Comparison of ENCODE assay signal across 15 cellular contexts in genomic region chr6:139752086-139752485, GRCh38.
DNase-seq lines count a peak whose midpoint lies in the region; ATAC-seq, FAIRE-seq and TF ChIP-seq lines count a peak whose summit lies in the region.
"Had no signal": no experiment of that assay in that cellular context is flagged by ENCODE, and none has a peak within 500 bp of the region (broad histone marks: within the 10 kb centered on the region; RNA-seq: fewer than 3 reads in every experiment).

No MANE protein-coding gene starts in this region.

- H3K9ac ChIP-seq in GM12878 (ENCODE audit: control insufficient read depth, insufficient read depth, low read length), result no peak overlapping the region
- no peak overlapping the region for H3K9ac ChIP-seq in trophoblast cell (ENCODE audit: low read length)

- H3K4me1 ChIP-seq in GM12878 (ENCODE audit: control insufficient read depth, insufficient read depth, low read length), result no peaks in the 10 kb centered on the region
- H3K4me1 ChIP-seq in trophoblast cell (ENCODE audit: control insufficient read depth in 1 of 2, insufficient read depth in 2 of 2, low read length in 2 of 2), result peaks cover 6 to 7% of the 10 kb centered on the region in 2 experiments

- no peak overlapping the region for H3K4me3 ChIP-seq in GM12878
- H3K4me3 ChIP-seq in trophoblast cell (ENCODE audit: low read depth, low read length), result no peak overlapping the region
- H3K4me3 ChIP-seq: A549 had no signal

- no peak overlapping the region for H2BK5ac ChIP-seq in trophoblast cell (ENCODE audit: low read depth, low read length, poor library complexity)

- no peak overlapping the region for H4K91ac ChIP-seq in trophoblast cell (ENCODE audit: low read depth, low read length)

- RAD21 ChIA-PET in GM12878 (lab: Charles Lee; ENCODE audit: unreplicated experiment), result no interaction called here

- TF ChIP-seq RAD21 in GM12878 (IDR thresholded peaks at IDR 0.05; ENCODE audit: insufficient read depth, low read depth, low read length), result no peak

- no peak overlapping the region for H2AK5ac ChIP-seq in trophoblast cell (ENCODE audit: low read length)

- intact Hi-C loops in GM12878 (cut with micrococcal nuclease; ENCODE audit: unreplicated experiment), result no loop called here
- intact Hi-C loops in CD4-positive, alpha-beta T cell (cut with DNase I, micrococcal nuclease), result no loop called here

- no peak for TF ChIP-seq CTCF in GM12878 (IDR thresholded peaks at IDR 0.05 in 2 of 3, conservative IDR thresholded peaks at IDR 0.05 in 1 of 3; ENCODE audit: control insufficient read depth in 2 of 3, extremely low read depth in 1 of 3, insufficient read depth in 1 of 3, low read depth in 3 of 3, low read length in 3 of 3)
- TF ChIP-seq CTCF in CD4-positive, alpha-beta T cell (IDR thresholded peaks at IDR 0.05), result no peak

- no peak overlapping the region for H4K12ac ChIP-seq in trophoblast cell (ENCODE audit: low read depth, low read length)

- no peak overlapping the region for H3K4ac ChIP-seq in trophoblast cell (ENCODE audit: low read depth, low read length)

- no peak overlapping the region for H3K4me3 Mint-ChIP-seq in CD4-positive, alpha-beta T cell

- no peaks in the 10 kb centered on the region for H3K36me3 ChIP-seq in GM12878 (ENCODE audit: control insufficient read depth in 2 of 2, insufficient read depth in 2 of 2, low read length in 1 of 2)
- H3K36me3 ChIP-seq in trophoblast cell (ENCODE audit: control insufficient read depth in 1 of 2, insufficient read depth in 2 of 2, low read length in 2 of 2), result no peaks in the 10 kb centered on the region

- DNase-seq in HEK293T (ENCODE audit: extremely low spot score) (no peak), NCI-H69 (lab: John Stamatoyannopoulos, UW) (peak; percentile 71), GM12878 (ENCODE audit: low read depth, low spot score) (no peak), trophoblast cell (no peak), T-helper 9 cell (no peak)
- no peak for DNase-seq in CD4-positive, alpha-beta T cell
- DNase-seq in activated CD8-positive, alpha-beta memory T cell treated with anti-CD3 and anti-CD28 coated beads, Interleukin-2, amount 50 U/mL, for 4 hours, result no peak
- DNase-seq: C1 segment of cervical spinal cord, DMS153, NCI-H2029 treated with DMSO at 0.1 percent for 48 hours, SHP77 treated with DMSO at 0.1 percent for 48 hours had no signal

- TF ChIP-seq EP300 in GM12878 (IDR thresholded peaks at IDR 0.05; ENCODE audit: borderline replicate concordance in 1 of 2, control insufficient read depth in 1 of 2, low read depth in 2 of 2, low read length in 2 of 2), result no peak

- H3K27me3 Mint-ChIP-seq in CD4-positive, alpha-beta T cell, result no peaks in the 10 kb centered on the region

- H3K27me3 ChIP-seq in GM12878 (replicated peaks in 1 of 2; ENCODE audit: control insufficient read depth in 2 of 2, insufficient read depth in 2 of 2, low read length in 1 of 2) (no peaks in the 10 kb centered on the region), trophoblast cell (ENCODE audit: insufficient read depth, low read length) (no peaks in the 10 kb centered on the region)
- no peaks in the 10 kb centered on the region for H3K27me3 ChIP-seq in CD4-positive, alpha-beta T cell (ENCODE audit: control insufficient read depth, insufficient read depth, low read length)

- no peak overlapping the region for H2AFZ ChIP-seq in GM12878 (ENCODE audit: control insufficient read depth, low read depth, low read length)
- no peak overlapping the region for H2AFZ ChIP-seq in trophoblast cell (ENCODE audit: insufficient read depth, low read length, poor library complexity)

- WGBS in GM12878 (ENCODE audit: insufficient coverage, insufficient replicate concordance, low lambda C conversion rate, missing lambda C conversion rate), result 44% methylated on average over 2 of the region's 2 CpGs
- no CpG with 5 or more reads among the region's 2 CpGs for WGBS in trophoblast cell (ENCODE audit: extremely low coverage, insufficient coverage, insufficient read length)

- H4K8ac ChIP-seq in trophoblast cell (ENCODE audit: low read depth, low read length), result no peak overlapping the region

- no peaks in the 10 kb centered on the region for H3K9me3 Mint-ChIP-seq in CD4-positive, alpha-beta T cell

- no peak overlapping the region for H3K14ac ChIP-seq in trophoblast cell (ENCODE audit: low read length)

- POLR2A ChIA-PET in HEK293T (lab: Yijun Ruan, JAX), result no interaction called here
- POLR2A ChIA-PET in GM12878 (lab: Charles Lee), result no interaction called here
- POLR2A ChIA-PET in CD4-positive, alpha-beta T cell (lab: Charles Lee), result no interaction called here

- H3K27ac ChIP-seq in GM12878 (ENCODE audit: control insufficient read depth, insufficient read depth), result no peak overlapping the region
- H3K27ac ChIP-seq in trophoblast cell (ENCODE audit: low read depth, low read length), result peak overlapping the region; percentile 7
- H3K27ac ChIP-seq in CD4-positive, alpha-beta T cell (ENCODE audit: low read depth, low read length), result no peak overlapping the region
- H3K27ac ChIP-seq: HL-60 had no signal

- H2BK12ac ChIP-seq in trophoblast cell (ENCODE audit: low read length), result no peak overlapping the region

- H4K20me1 ChIP-seq in GM12878 (ENCODE audit: control insufficient read depth, insufficient read depth), result no peaks in the 10 kb centered on the region

- H3K36me3 Mint-ChIP-seq in CD4-positive, alpha-beta T cell (ENCODE audit: low read depth), result no peaks in the 10 kb centered on the region

- no peak for ATAC-seq in GM12878
- no peak for ATAC-seq in CD4-positive, alpha-beta T cell (ENCODE audit: poor library complexity)
- ATAC-seq in HG03025 (IDR thresholded peaks at IDR 0.05; ENCODE audit: low FRiP score, unreplicated experiment), result no peak
- ATAC-seq: A549 had no signal

- H2BK120ac ChIP-seq in trophoblast cell (ENCODE audit: insufficient read depth, low read length, poor library complexity), result no peak overlapping the region

- no peak overlapping the region for H3K18ac ChIP-seq in trophoblast cell (ENCODE audit: low read length)

- CTCF ChIA-PET in HEK293T (lab: Yijun Ruan, JAX), result interaction anchor here (0.9 kb wide), 1 partner anchor 9 kb away, joined by 4 read pairs; no protein-coding TSS in a partner anchor
- CTCF ChIA-PET in GM12878 (lab: Yijun Ruan, JAX), result no interaction called here
- CTCF ChIA-PET in CD4-positive, alpha-beta T cell (lab: Charles Lee), result no interaction called here

- H3K79me1 ChIP-seq in trophoblast cell (ENCODE audit: low read length), result peaks cover 2% of the 10 kb centered on the region

- no peaks in the 10 kb centered on the region for H3K4me1 Mint-ChIP-seq in CD4-positive, alpha-beta T cell (ENCODE audit: low read depth)

- TF ChIP-seq POLR2A in GM12878 (IDR thresholded peaks at IDR 0.05; ENCODE audit: low read depth, low read length), result no peak

- H3K27ac Mint-ChIP-seq in CD4-positive, alpha-beta T cell, result no peak overlapping the region

- H3K23ac ChIP-seq in trophoblast cell (ENCODE audit: low read length), result no peak overlapping the region

- FAIRE-seq in GM12878 (lab: Jason Lieb, UNC), result peak; percentile 70
- FAIRE-seq: A549, HTR-8/SVneo had no signal

- no peaks in the 10 kb centered on the region for H3K9me3 ChIP-seq in GM12878 (replicated peaks; ENCODE audit: control insufficient read depth, insufficient read depth, low read length)
- H3K9me3 ChIP-seq in trophoblast cell (ENCODE audit: insufficient read depth, low read depth, low read length), result no peaks in the 10 kb centered on the region
- H3K9me3 ChIP-seq in CD4-positive, alpha-beta T cell (ENCODE audit: control insufficient read depth, low read length), result no peaks in the 10 kb centered on the region
- H3K9me3 ChIP-seq: A549 had no signal

- in situ Hi-C loops in GM12878 (cut with MboI), result no loop called here

- SMC1A ChIA-PET in GM12878 (lab: Charles Lee; ENCODE audit: uncharacterized antibody, unreplicated experiment), result interaction anchor here (1.5 to 2.1 kb wide), 2 partner anchors 9 to 10 kb away, joined by 5 to 9 read pairs; no protein-coding TSS in a partner anchor

- BruUV-seq in GM12878 (replicated peaks; lab: Mats Ljungman, UMichigan), result no TSS peak

- no peaks in the 10 kb centered on the region for H3K79me2 ChIP-seq in GM12878 (ENCODE audit: control insufficient read depth, insufficient read depth, low read length)
- no peaks in the 10 kb centered on the region for H3K79me2 ChIP-seq in trophoblast cell (ENCODE audit: control insufficient read depth, insufficient read depth, low read length, poor library complexity)

- no peak overlapping the region for H3K4me2 ChIP-seq in GM12878 (ENCODE audit: control insufficient read depth, insufficient read depth)
- H3K4me2 ChIP-seq in trophoblast cell (ENCODE audit: low read length), result no peak overlapping the region
- H3K4me2 ChIP-seq: A549 had no signal

TF ChIP-seq in HEK293T, 16 proteins besides CTCF, POLR2A, EP300 and RAD21:
- TF ChIP-seq FOXM1 (IDR thresholded peaks at IDR 0.05; ENCODE audit: borderline replicate concordance) (no peak), PKNOX1 (IDR thresholded peaks at IDR 0.05) (peak; percentile 43)

TF ChIP-seq in GM12878, 131 proteins besides CTCF, POLR2A, EP300 and RAD21:
- no peak for TF ChIP-seq STAT3 (IDR thresholded peaks at IDR 0.05; ENCODE audit: low read depth, low read length)
- TF ChIP-seq FOXM1 (IDR thresholded peaks at IDR 0.05; ENCODE audit: low read depth, low read length), result no peak
- TF ChIP-seq YBX1 (IDR thresholded peaks at IDR 0.05), result no peak
- no peak for TF ChIP-seq SRF (IDR thresholded peaks at IDR 0.05; ENCODE audit: low read depth in 2 of 2, low read length in 2 of 2)
- no peak for TF ChIP-seq NR2C1 (IDR thresholded peaks at IDR 0.05)
- TF ChIP-seq POLR2AphosphoS2 (IDR thresholded peaks at IDR 0.05; ENCODE audit: low read depth, low read length), result no peak
- TF ChIP-seq MEF2A (IDR thresholded peaks at IDR 0.05; ENCODE audit: insufficient read depth, low read depth, low read length), result no peak
- TF ChIP-seq BRCA1 (IDR thresholded peaks at IDR 0.05; ENCODE audit: low read depth, low read length), result no peak
